Comparison of ENCODE assay signal across 30 cellular contexts in the genomic region with DNA sequence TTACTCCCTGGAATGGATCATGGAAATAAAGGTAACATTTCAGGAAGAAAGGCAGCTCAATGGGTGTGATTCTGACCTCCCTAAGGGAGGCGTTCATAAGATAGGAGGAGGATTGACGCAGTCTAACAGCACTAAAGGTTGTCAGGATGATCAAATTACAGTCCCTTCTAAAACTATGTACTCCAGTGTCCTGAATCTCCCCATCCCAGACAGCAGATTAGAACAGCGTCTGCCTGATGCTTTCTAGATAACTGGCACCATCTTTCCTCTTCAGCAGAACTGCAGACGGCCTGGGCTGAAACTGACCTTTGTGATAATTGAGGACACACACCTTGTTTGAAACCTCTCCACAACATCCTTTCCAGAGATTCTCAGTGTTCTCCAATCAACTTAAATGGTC.
"Had no signal": no experiment of that assay in that cellular context is flagged by ENCODE, and none has a peak within 500 bp of the region (broad histone marks: within the 10 kb centered on the region; RNA-seq: fewer than 3 reads in every experiment).

No MANE protein-coding gene starts in this region.

- H3K9ac ChIP-seq: KMS-11 had no signal

- DNase-seq: activated B cell treated with CpG ODN at 0.5 μM for 24 hours; activated CD4-positive, alpha-beta T cell treated with anti-CD3 and anti-CD28 coated beads for 1 hour; activated CD4-positive, alpha-beta T cell treated with anti-CD3 and anti-CD28 coated beads, Interleukin-2, amount 10 ng/mL, durations not matched to agents 24 days and 14 days; activated CD4-positive, alpha-beta T cell treated with anti-CD3 and anti-CD28 coated beads, Interleukin-2, amount 50 U/mL, for 48 hours; activated CD8-positive, alpha-beta memory T cell treated with anti-CD3 and anti-CD28 coated beads, Interleukin-2, amount 10 ng/mL, durations not matched to agents 7 days and 5 days; activated effector memory CD4-positive, alpha-beta T cell treated with anti-CD3 and anti-CD28 coated beads, Interleukin-2, amount 50 U/mL, for 16 hours; activated naive CD4-positive, alpha-beta T cell treated with Interleukin-2 at 50 U/mL for 16 hours; activated naive CD8-positive, alpha-beta T cell treated with anti-CD3 and anti-CD28 coated beads, Interleukin-2, amount 50 U/mL, for 24 hours; activated T-cell treated with anti-CD3 and anti-CD28 coated beads, Interleukin-2, amount 50 U/mL, for 24 hours; amniotic stem cell; body of pancreas; central memory CD4-positive, alpha-beta T cell; MG63; MV-4-11; NCI-H1092 treated with DMSO at 0.1 percent for 48 hours; NCI-H1417 treated with DMSO at 0.1 percent for 48 hours; NCI-H1694; NCI-H2029; NCI-H226; NCI-H526 treated with DMSO at 0.1 percent for 48 hours; Peyer's patch; Right ventricle myocardium superior; SJCRH30; T-helper 2 cell; T1000 had no signal

- H3K4me3 Mint-ChIP-seq: activated B cell treated with CpG ODN at 0.5 μM for 24 hours; activated CD4-positive, alpha-beta T cell treated with anti-CD3 and anti-CD28 coated beads, Interleukin-2, amount 10 ng/mL, durations not matched to agents 24 days and 14 days; activated CD8-positive, alpha-beta memory T cell treated with anti-CD3 and anti-CD28 coated beads, Interleukin-2, amount 10 ng/mL, durations not matched to agents 7 days and 5 days; activated naive CD8-positive, alpha-beta T cell treated with anti-CD3 and anti-CD28 coated beads, Interleukin-2, amount 50 U/mL, for 24 hours; activated T-cell treated with anti-CD3 and anti-CD28 coated beads, Interleukin-2, amount 50 U/mL, for 24 hours; activated T-helper 1 cell treated with anti-CD3 and anti-CD28 coated beads, Interleukin-12 subunit alpha, Interleukin-12 subunit beta, Interleukin-2, Interleukin-4 antibody, amounts not matched to agents 30 ng/mL and 10 ng/mL and 1 ng/mL, durations not matched to agents 14 hours and 24 hours and 36 hours had no signal

- H3K27ac Mint-ChIP-seq: activated B cell treated with CpG ODN at 0.5 μM for 24 hours; activated CD4-positive, alpha-beta T cell treated with anti-CD3 and anti-CD28 coated beads, Interleukin-2, amount 10 ng/mL, durations not matched to agents 24 days and 14 days; activated CD8-positive, alpha-beta memory T cell treated with anti-CD3 and anti-CD28 coated beads, Interleukin-2, amount 10 ng/mL, durations not matched to agents 7 days and 5 days; activated naive CD4-positive, alpha-beta T cell treated with anti-CD3 and anti-CD28 coated beads, Interleukin-2, amount 50 U/mL, for 72 hours; activated naive CD8-positive, alpha-beta T cell treated with anti-CD3 and anti-CD28 coated beads, Interleukin-2, amount 50 U/mL, for 24 hours; activated T-cell treated with anti-CD3 and anti-CD28 coated beads, Interleukin-2, amount 50 U/mL, for 24 hours; activated T-helper 1 cell treated with anti-CD3 and anti-CD28 coated beads, Interleukin-12 subunit alpha, Interleukin-12 subunit beta, Interleukin-2, Interleukin-4 antibody, amounts not matched to agents 30 ng/mL and 10 ng/mL and 1 ng/mL, durations not matched to agents 14 hours and 24 hours and 36 hours had no signal

- H3K4me3 ChIP-seq: ascending aorta, body of pancreas, MG63, Peyer's patch, SJCRH30 had no signal

- H3K4me2 ChIP-seq: KMS-11 had no signal

- H3K36me3 Mint-ChIP-seq: activated CD8-positive, alpha-beta memory T cell treated with anti-CD3 and anti-CD28 coated beads, Interleukin-2, amount 10 ng/mL, durations not matched to agents 7 days and 5 days; activated naive CD4-positive, alpha-beta T cell treated with anti-CD3 and anti-CD28 coated beads, Interleukin-2, amount 50 U/mL, for 72 hours had no signal

- H3K9me3 ChIP-seq: ascending aorta, body of pancreas, MG63, Peyer's patch, SJCRH30 had no signal

- H3K4me1 Mint-ChIP-seq: activated CD4-positive, alpha-beta T cell treated with anti-CD3 and anti-CD28 coated beads, Interleukin-2, amount 10 ng/mL, durations not matched to agents 24 days and 14 days; activated CD8-positive, alpha-beta memory T cell treated with anti-CD3 and anti-CD28 coated beads, Interleukin-2, amount 10 ng/mL, durations not matched to agents 7 days and 5 days had no signal

- H3K4me1 ChIP-seq: body of pancreas, Peyer's patch, SJCRH30 had no signal

- H3K27me3 ChIP-seq: ascending aorta, body of pancreas, MG63, Peyer's patch, SJCRH30 had no signal

- ATAC-seq: activated CD8-positive, alpha-beta memory T cell treated with anti-CD3 and anti-CD28 coated beads, Interleukin-2, amount 10 ng/mL, durations not matched to agents 7 days and 5 days; activated naive CD4-positive, alpha-beta T cell treated with anti-CD3 and anti-CD28 coated beads, Interleukin-2, amount 50 U/mL, for 72 hours; activated naive CD8-positive, alpha-beta T cell treated with anti-CD3 and anti-CD28 coated beads, Interleukin-2, amount 50 U/mL, for 24 hours; body of pancreas had no signal

- H3K36me3 ChIP-seq: ascending aorta, MG63, Peyer's patch, SJCRH30 had no signal

- H3K9me3 Mint-ChIP-seq: activated B cell treated with CpG ODN at 0.5 μM for 24 hours; activated CD4-positive, alpha-beta T cell treated with anti-CD3 and anti-CD28 coated beads, Interleukin-2, amount 10 ng/mL, durations not matched to agents 24 days and 14 days; activated naive CD4-positive, alpha-beta T cell treated with anti-CD3 and anti-CD28 coated beads, Interleukin-2, amount 50 U/mL, for 72 hours; activated naive CD8-positive, alpha-beta T cell treated with anti-CD3 and anti-CD28 coated beads, Interleukin-2, amount 50 U/mL, for 24 hours; activated T-cell treated with anti-CD3 and anti-CD28 coated beads, Interleukin-2, amount 50 U/mL, for 24 hours; activated T-helper 1 cell treated with anti-CD3 and anti-CD28 coated beads, Interleukin-12 subunit alpha, Interleukin-12 subunit beta, Interleukin-2, Interleukin-4 antibody, amounts not matched to agents 30 ng/mL and 10 ng/mL and 1 ng/mL, durations not matched to agents 14 hours and 24 hours and 36 hours had no signal

- H3K27ac ChIP-seq: ascending aorta, body of pancreas, KMS-11, Peyer's patch, RWPE1, SJCRH30 had no signal
